ENCODE assay signal across 9 cellular contexts in genomic region chr12:7042847-7043246, GRCh38. TPM values are rescaled to one million over a fixed set of nuclear protein-coding genes. Genes with fewer than 3 reads are reported as not detected.
DNase-seq lines count a peak whose midpoint lies in the region; ATAC-seq, FAIRE-seq and TF ChIP-seq lines count a peak whose summit lies in the region.
"Had no signal": no experiment of that assay in that cellular context is flagged by ENCODE, and none has a peak within 500 bp of the region (broad histone marks: within the 10 kb centered on the region; RNA-seq: fewer than 3 reads in every experiment).

No MANE protein-coding gene starts in this region.

- no peak overlapping the region for H3K27ac ChIP-seq in VCaP

- peaks cover 11% of the 10 kb centered on the region for H3K9me3 Mint-ChIP-seq in Caco-2 (ENCODE audit: unreplicated experiment)

- no peak overlapping the region for H3K4me3 Mint-ChIP-seq in Caco-2 (ENCODE audit: unreplicated experiment)

- H3K27me3 Mint-ChIP-seq in Caco-2 (ENCODE audit: insufficient read depth, unreplicated experiment): no peaks in the 10 kb centered on the region

- POLR2A ChIA-PET in Caco-2 (lab: Charles Lee): no interaction called here

- CTCF ChIA-PET in Caco-2 (lab: Charles Lee): interaction anchor here (1.5 kb wide), 1 partner anchor 98 kb away, joined by 11 read pairs; no protein-coding TSS in a partner anchor

- peak in 1 of 2 experiments; percentile 62 for DNase-seq in Caco-2
- peak; percentile 54 for DNase-seq in iPS-NIHi7 (ENCODE audit: extremely low spot score)
- no peak for DNase-seq in urothelium cell line (ENCODE audit: low spot score)
- no peak for DNase-seq in NCI-H1930 (lab: John Stamatoyannopoulos, UW)
- DNase-seq in occipital lobe (lab: John Stamatoyannopoulos, UW): no peak

- H3K27me3 ChIP-seq in Caco-2 (replicated peaks; ENCODE audit: control insufficient read depth, insufficient read depth, low read length): no peaks in the 10 kb centered on the region

- H3K36me3 Mint-ChIP-seq in Caco-2 (ENCODE audit: insufficient read depth, unreplicated experiment): no peaks in the 10 kb centered on the region

- no peaks in the 10 kb centered on the region for H3K4me1 ChIP-seq in Caco-2

- no peak for ATAC-seq in GM21825 (IDR thresholded peaks at IDR 0.05; ENCODE audit: unreplicated experiment)

- no peak overlapping the region for H3K4me3 ChIP-seq in Caco-2 (ENCODE audit: low read depth, low read length)

- no TSS peak for BruUV-seq in Caco-2 (replicated peaks; lab: Mats Ljungman, UMichigan)

- peak; percentile 49 to 63 for TF ChIP-seq CTCF in Caco-2 (IDR thresholded peaks at IDR 0.05; ENCODE audit: insufficient read depth in 1 of 2, low read depth in 1 of 2, low read length in 1 of 2, severe bottlenecking in 1 of 2, unreplicated experiment in 1 of 2)
- peak; percentile 56 for TF ChIP-seq CTCF in LNCAP (IDR thresholded peaks at IDR 0.05)
- peak; percentile 65; the same call in 1 of the 2 replicates for TF ChIP-seq CTCF in VCaP (conservative IDR thresholded peaks at IDR 0.05)

- no peak for FAIRE-seq in urothelium cell line (lab: Jason Lieb, UNC)
- FAIRE-seq: endometrium had no signal

- peaks cover 7% of the 10 kb centered on the region for H3K4me1 Mint-ChIP-seq in Caco-2 (ENCODE audit: low read depth, unreplicated experiment)

- no peaks in the 10 kb centered on the region for H3K36me3 ChIP-seq in Caco-2 (ENCODE audit: control insufficient read depth, insufficient read depth, low read length)

- intact Hi-C loops in Caco-2 (cut with micrococcal nuclease; ENCODE audit: unreplicated experiment): loop anchor here (1.0 kb wide), 2 partner anchors 65 to 97 kb away; no protein-coding TSS in a partner anchor

- H3K27ac Mint-ChIP-seq in Caco-2 (ENCODE audit: unreplicated experiment): no peak overlapping the region

- H3K9me3 ChIP-seq in Caco-2: no peaks in the 10 kb centered on the region; the same call in 1 of the 2 replicates

RNA-seq across cellular contexts. Expression of gene C1S, which starts 17.7 kb away (rescaled TPM):
- total RNA-seq in Caco-2 (2022): 5.3 and 6.1 TPM in 2 replicates
- total RNA-seq in occipital lobe: 10.8 TPM

RNA-seq across cellular contexts. Expression of gene LPCAT3, which starts 24.6 kb away (rescaled TPM):
- total RNA-seq in Caco-2 (2022) (142 and 155 TPM in 2 replicates), occipital lobe (6.6 TPM)

RNA-seq across cellular contexts. Expression of gene C1R, which starts 49.4 kb away (rescaled TPM):
- 3.9 and 4.2 TPM in 2 replicates for total RNA-seq in Caco-2 (2022)
- 2.5 TPM for total RNA-seq in occipital lobe

Comparison
In these comparisons a context has a peak if more than half of its experiments do, and no peak if none do; other contexts are left out.
1. RNA of gene LPCAT3, which starts 24.6 kb away (total RNA-seq): 142 to 155 TPM in Caco-2; 6.6 TPM in occipital lobe (single experiment); every median in the first group is over 10 times any median in the second.
2. Peak in every context shown above with its lines, with median percentiles within 50 percentile points of each other: CTCF ChIP-seq.